ENCODE assay signal across 5 cellular contexts in genomic region chr10:103207643-103208042, GRCh38. TPM values are rescaled to one million over a fixed set of nuclear protein-coding genes. Genes with fewer than 3 reads are reported as not detected.
"Had no signal": no experiment of that assay in that cellular context is flagged by ENCODE, and none has a peak within 500 bp of the region (broad histone marks: within the 10 kb centered on the region; RNA-seq: fewer than 3 reads in every experiment).

No MANE protein-coding gene starts in this region.

RNA-seq across cellular contexts. Expression of gene RPEL1, which starts 38.0 kb away (rescaled TPM):
- total RNA-seq: activated CD4-positive, alpha-beta T cell treated with anti-CD3 and anti-CD28 coated beads for 36 hours; activated T-helper 17 cell treated with anti-CD3 and anti-CD28 coated beads, Interleukin-2, amount 50 U/mL, for 72 hours; LHCN-M2; T-helper 1 cell treated with Interleukin-12 subunit alpha and Interleukin-12 subunit beta and Interleukin-4 antibody, amounts not matched to agents 30 ng/mL and 1 ng/mL, for 36 hours had no signal
- polyA plus RNA-seq: adipose tissue had no signal
